9 cellular contexts compared by ENCODE assay signal in the genomic region with DNA sequence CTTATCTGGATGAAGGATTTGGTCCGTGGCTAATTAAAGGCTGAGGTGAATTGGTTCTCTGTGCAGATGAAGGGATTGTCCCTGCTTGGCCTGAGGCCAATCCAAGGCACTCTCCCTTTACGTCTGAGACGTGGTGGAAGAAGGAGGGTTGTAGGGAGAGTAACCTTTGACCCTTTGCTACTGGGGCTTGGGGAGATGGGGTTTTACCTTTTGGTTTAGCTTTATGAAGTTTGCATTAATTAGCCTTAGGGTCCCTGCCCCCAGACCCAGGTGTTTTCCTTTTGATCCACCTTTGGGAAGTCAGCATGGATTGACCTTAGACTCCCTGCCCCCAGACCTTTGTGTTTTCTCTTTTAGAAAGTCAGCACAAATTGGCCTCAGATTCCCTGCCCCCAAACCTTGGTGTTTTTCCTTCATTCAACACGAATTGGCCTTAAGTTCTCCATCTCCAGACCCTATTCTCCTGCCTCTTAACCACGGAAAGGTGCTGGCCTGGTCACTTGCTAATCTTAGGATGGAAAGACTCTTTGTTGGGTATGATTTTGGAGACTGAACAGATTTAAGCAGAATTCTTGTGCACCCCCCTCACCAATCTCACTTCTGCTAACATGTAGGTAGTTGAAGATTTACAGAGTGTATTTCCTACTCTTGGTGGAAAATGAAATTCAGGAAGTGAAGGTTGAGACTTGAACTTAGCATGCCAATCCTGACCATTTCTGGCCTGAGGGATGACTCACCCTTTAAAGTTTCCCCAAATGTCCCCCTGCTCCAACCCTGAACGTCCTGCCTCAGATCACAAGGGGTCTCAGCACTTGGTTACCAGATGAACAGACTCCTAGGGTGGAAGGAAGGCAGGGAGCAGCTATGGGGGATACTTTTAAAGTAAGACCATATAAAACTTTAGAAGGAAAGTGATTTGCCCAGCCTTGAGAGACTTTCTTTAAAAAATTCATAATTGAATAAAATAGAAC.
DNase-seq lines count a peak whose midpoint lies in the region; ATAC-seq lines count a peak whose summit lies in the region.
"Had no signal": no experiment of that assay in that cellular context is flagged by ENCODE, and none has a peak within 500 bp of the region (broad histone marks: within the 10 kb centered on the region; RNA-seq: fewer than 3 reads in every experiment).

No MANE protein-coding gene starts in this region.

- DNase-seq in globus pallidus (ENCODE audit: low spot score) (peak; percentile 13), NCI-H1417 (lab: John Stamatoyannopoulos, UW) (no peak), epidermal melanocyte (ENCODE audit: insufficient read length, low spot score) (no peak), NCI-H1436 treated with DMSO at 0.1 percent for 48 hours (lab: John Stamatoyannopoulos, UW) (no peak), DMS79 treated with DMSO at 0.1 percent for 48 hours (lab: John Stamatoyannopoulos, UW) (no peak)

- peaks cover 7 to 48% (median 12%) of the 10 kb centered on the region in 10 experiments; a peak in 17 of 20 replicates for H3K4me1 ChIP-seq in BLaER1 treated with 17β-estradiol and CSF1 and Interleukin-3, amounts not matched to agents 10 nM and 100 nM

- H3K9me3 ChIP-seq in BLaER1 treated with 17β-estradiol and CSF1 and Interleukin-3, amounts not matched to agents 10 nM and 100 nM (replicated peaks in 1 of 11): 0 out of 22 replicates have a peak, but pooled peaks cover 0 to 4% (median 0%) of the 10 kb centered on the region in 11 experiments

- peak overlapping the region in 2 of 11 experiments; percentile 47 to 51; a peak in 3 of 22 replicates for H3K9ac ChIP-seq in BLaER1 treated with 17β-estradiol and CSF1 and Interleukin-3, amounts not matched to agents 10 nM and 100 nM

- peak; percentile 86 for ATAC-seq in GM21576 (IDR thresholded peaks at IDR 0.05; ENCODE audit: unreplicated experiment)
- ATAC-seq in HG03575 (IDR thresholded peaks at IDR 0.05; ENCODE audit: extremely low read depth, insufficient number of reproducible peaks, low FRiP score, unreplicated experiment): peak; percentile 59

- H3K36me3 ChIP-seq in BLaER1 treated with 17β-estradiol and CSF1 and Interleukin-3, amounts not matched to agents 10 nM and 100 nM: no peaks in the 10 kb centered on the region

- H3K27me3 ChIP-seq in BLaER1 treated with 17β-estradiol and CSF1 and Interleukin-3, amounts not matched to agents 10 nM and 100 nM: no peaks in the 10 kb centered on the region

- H4K20me1 ChIP-seq in BLaER1 treated with 17β-estradiol and CSF1 and Interleukin-3, amounts not matched to agents 10 nM and 100 nM: no peaks in the 10 kb centered on the region

- peak overlapping the region in 10 of 11 experiments; percentile 4 to 72 (median 38); a peak in 16 of 22 replicates for H3K4me2 ChIP-seq in BLaER1 treated with 17β-estradiol and CSF1 and Interleukin-3, amounts not matched to agents 10 nM and 100 nM

- H3K4me3 ChIP-seq in BLaER1 treated with 17β-estradiol and CSF1 and Interleukin-3, amounts not matched to agents 10 nM and 100 nM: no peak overlapping the region
- H3K4me3 ChIP-seq: SK-N-MC had no signal

- peak overlapping the region in 5 of 11 experiments; percentile 17 to 79 (median 54); a peak in 9 of 22 replicates for H3K27ac ChIP-seq in BLaER1 treated with 17β-estradiol and CSF1 and Interleukin-3, amounts not matched to agents 10 nM and 100 nM
- H3K27ac ChIP-seq: SK-N-MC had no signal
